ENCODE assay signal across 27 cellular contexts in the genomic region with DNA sequence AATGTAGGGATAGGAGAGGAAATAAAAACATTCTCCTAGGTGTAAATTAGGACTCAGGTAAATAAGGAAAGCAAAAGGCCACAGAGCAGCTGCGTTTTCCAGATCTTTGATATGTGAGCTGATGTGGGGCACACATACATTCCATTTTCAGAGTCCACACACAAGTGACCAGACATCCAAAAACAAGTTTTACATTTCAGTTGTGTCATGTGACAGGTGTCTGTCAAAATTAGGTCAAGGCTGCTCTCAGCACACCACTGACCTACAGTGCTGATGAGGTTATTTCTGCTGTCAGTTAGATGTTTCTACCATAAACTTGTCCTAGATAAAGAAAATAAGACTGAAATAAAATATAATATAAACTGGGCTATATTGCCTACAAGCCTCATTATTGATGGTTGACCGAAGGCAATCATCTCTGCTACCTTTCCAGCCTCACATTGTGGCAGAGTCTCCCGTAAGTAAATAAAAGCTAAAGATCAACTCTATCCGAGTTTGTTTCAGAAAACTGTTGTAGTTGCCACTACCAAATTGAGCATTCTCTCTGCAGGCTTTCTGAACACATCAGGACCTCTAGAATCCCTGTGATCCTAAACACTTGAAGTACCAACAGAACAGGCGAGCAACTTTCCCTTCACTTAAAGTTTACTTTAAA. TPM values are rescaled to one million over a fixed set of nuclear protein-coding genes. Genes with fewer than 3 reads are reported as not detected.
DNase-seq lines count a peak whose midpoint lies in the region; ATAC-seq, FAIRE-seq and TF ChIP-seq lines count a peak whose summit lies in the region.
"Had no signal": no experiment of that assay in that cellular context is flagged by ENCODE, and none has a peak within 500 bp of the region (broad histone marks: within the 10 kb centered on the region; RNA-seq: fewer than 3 reads in every experiment).

No MANE protein-coding gene starts in this region.

- H3K27ac ChIP-seq in liver (ENCODE audit: low read depth in 1 of 2, low read length in 2 of 2) = no peak overlapping the region
- no peak overlapping the region for H3K27ac ChIP-seq in HepG2 (ENCODE audit: extremely low read length, insufficient read depth, low read length)
- peak overlapping the region; percentile 67 for H3K27ac ChIP-seq in psoas muscle
- H3K27ac ChIP-seq: A549; BLaER1 treated with 17β-estradiol and CSF1 and Interleukin-3, amounts not matched to agents 10 nM and 100 nM; GM23248 had no signal

- H2AFZ ChIP-seq in HepG2 (ENCODE audit: low read length) = no peak overlapping the region
- H2AFZ ChIP-seq: GM23248 had no signal

- ATAC-seq in HepG2 (no peak), left lobe of liver (peak; percentile 67), psoas muscle (peak in 3 of 4 donors; percentile 49 to 98 (median 89))
- ATAC-seq: A549, GM12878 had no signal

- FAIRE-seq in HepG2 (lab: Jason Lieb, UNC) = no peak
- FAIRE-seq: A549, D721Med, GM12878, GM19239, H1 had no signal

- DNase-seq in HepG2 (ENCODE audit: low spot score) = no peak
- DNase-seq in left lobe of liver (ENCODE audit: low spot score) = no peak
- no peak for DNase-seq in psoas muscle
- no peak for DNase-seq in NAMALWA (ENCODE audit: low spot score)
- DNase-seq in OCI-M1 (lab: John Stamatoyannopoulos, UW) = no peak
- DNase-seq in nucleus accumbens (lab: John Stamatoyannopoulos, UW) = no peak
- DNase-seq: 8988T; ACHN; AML-193; BE2C; CD4-positive, alpha-beta T cell; CD8-positive, alpha-beta memory T cell; DMS 273 treated with DMSO at 0.1 percent for 48 hours; DMS79; EL; GDM1; GM23248; H7; HCEC 1CT had no signal

- H4K20me1 ChIP-seq in HepG2 (ENCODE audit: insufficient read depth, low read length) = no peaks in the 10 kb centered on the region
- H4K20me1 ChIP-seq: BLaER1 treated with 17β-estradiol and CSF1 and Interleukin-3, amounts not matched to agents 10 nM and 100 nM had no signal

- H3K4me2 ChIP-seq in HepG2 (ENCODE audit: low read depth, low read length) = no peak overlapping the region
- H3K4me2 ChIP-seq: A549; BLaER1 treated with 17β-estradiol and CSF1 and Interleukin-3, amounts not matched to agents 10 nM and 100 nM had no signal

- H3K4me1 ChIP-seq in liver (ENCODE audit: control insufficient read depth in 4 of 4, insufficient read depth in 4 of 4, low read length in 3 of 4) (peaks cover 0 to 7% (median 5%) of the 10 kb centered on the region in 4 donors), HepG2 (ENCODE audit: insufficient read depth, low read length) (no peaks in the 10 kb centered on the region), psoas muscle (peaks cover 20% of the 10 kb centered on the region)
- H3K4me1 ChIP-seq: A549; BE2C; BLaER1 treated with 17β-estradiol and CSF1 and Interleukin-3, amounts not matched to agents 10 nM and 100 nM had no signal

- TF ChIP-seq CTCF in liver (IDR thresholded peaks at IDR 0.05; ENCODE audit: low read depth, low read length, missing input control) (no peak), HepG2 (CRISPR knock-in tag; IDR thresholded peaks at IDR 0.05) (no peak), psoas muscle (IDR thresholded peaks at IDR 0.05) (no peak)

- H3K9ac ChIP-seq in liver (ENCODE audit: low read depth in 1 of 2, low read length in 2 of 2) = no peak overlapping the region
- no peak overlapping the region for H3K9ac ChIP-seq in HepG2 (ENCODE audit: insufficient read depth, low read depth, low read length)
- H3K9ac ChIP-seq: BLaER1 treated with 17β-estradiol and CSF1 and Interleukin-3, amounts not matched to agents 10 nM and 100 nM; GM23248 had no signal

- TF ChIP-seq RAD21 in liver (IDR thresholded peaks at IDR 0.05) (peak; percentile 15 to 27), HepG2 (CRISPR knock-in tag; IDR thresholded peaks at IDR 0.05) (no peak)

- no peaks in the 10 kb centered on the region for H3K79me2 ChIP-seq in HepG2 (ENCODE audit: insufficient read depth, low read length)

- H3K36me3 ChIP-seq in liver (ENCODE audit: control insufficient read depth in 4 of 4, insufficient read depth in 3 of 4, low read depth in 1 of 4, low read length in 3 of 4) = no peaks in the 10 kb centered on the region
- H3K36me3 ChIP-seq in HepG2 (replicated peaks in 1 of 2; ENCODE audit: control insufficient read depth in 1 of 2, insufficient read depth in 2 of 2, low read length in 2 of 2) = no peaks in the 10 kb centered on the region
- H3K36me3 ChIP-seq in psoas muscle (ENCODE audit: insufficient read depth in 1 of 2, low read depth in 1 of 2) = no peaks in the 10 kb centered on the region
- H3K36me3 ChIP-seq: BE2C; BLaER1 treated with 17β-estradiol and CSF1 and Interleukin-3, amounts not matched to agents 10 nM and 100 nM had no signal

- BruUV-seq in HepG2 (replicated peaks; lab: Mats Ljungman, UMichigan) = no TSS peak

- no peaks in the 10 kb centered on the region for H3K9me3 ChIP-seq in liver (ENCODE audit: control insufficient read depth in 4 of 4, low read length in 3 of 4)
- H3K9me3 ChIP-seq in HepG2 (ENCODE audit: low read length) = no peaks in the 10 kb centered on the region
- H3K9me3 ChIP-seq in psoas muscle = no peaks in the 10 kb centered on the region
- H3K9me3 ChIP-seq: A549, BE2C had no signal

- 47% methylated on average over 5 of the region's 5 CpGs for WGBS in liver
- WGBS in HepG2 (ENCODE audit: low lambda C conversion rate) = 3% methylated on average over 5 of the region's 5 CpGs
- WGBS in psoas muscle, 3 donors = 58 to 71% (median 64%) methylated on average over 5 of the region's 5 CpGs

- no peak for TF ChIP-seq POLR2A in HepG2 (IDR thresholded peaks at IDR 0.05; ENCODE audit: insufficient read depth in 1 of 2, low read depth in 2 of 2, low read length in 2 of 2)

- H3K4me3 ChIP-seq in liver (ENCODE audit: low read depth in 1 of 3, low read length in 3 of 3) (no peak overlapping the region), HepG2 (replicated peaks in 1 of 3; ENCODE audit: insufficient read depth in 1 of 3, low read depth in 2 of 3, low read length in 3 of 3) (no peak overlapping the region), psoas muscle (no peak overlapping the region)
- H3K4me3 ChIP-seq: A549; BLaER1 treated with 17β-estradiol and CSF1 and Interleukin-3, amounts not matched to agents 10 nM and 100 nM; GM12878; GM23248 had no signal

- CTCF ChIA-PET in HepG2 (lab: Yijun Ruan, JAX; ENCODE audit: low intra/inter-chr PET ratio, low total read pairs) = no interaction called here

- POLR2A ChIA-PET in HepG2 (lab: Yijun Ruan, JAX) = no interaction called here

- intact Hi-C loops in HepG2 (cut with micrococcal nuclease; ENCODE audit: unreplicated experiment) = no loop called here
- intact Hi-C loops in psoas muscle (cut with DNase I) = no loop called here

- TF ChIP-seq EP300 in HepG2 (IDR thresholded peaks at IDR 0.05; ENCODE audit: low read depth in 2 of 2, low read length in 2 of 2) (no peak), HepG2 (CRISPR knock-in tag; IDR thresholded peaks at IDR 0.05; ENCODE audit: borderline replicate concordance) (no peak)

- no peaks in the 10 kb centered on the region for H3K27me3 ChIP-seq in liver (ENCODE audit: control insufficient read depth in 4 of 4, insufficient read depth in 4 of 4, low read length in 3 of 4)
- H3K27me3 ChIP-seq in HepG2 (ENCODE audit: control insufficient read depth in 1 of 2, insufficient read depth in 2 of 2, low read length in 2 of 2) = peaks cover 0 to 5% of the 10 kb centered on the region in 2 experiments; a peak in 1 of 5 replicates
- no peaks in the 10 kb centered on the region for H3K27me3 ChIP-seq in psoas muscle (ENCODE audit: insufficient read depth in 3 of 3, low read length in 2 of 3)

- in situ Hi-C loops in HepG2 (cut with HindIII; ENCODE audit: extremely low pct_ligation_motif_present, low pct_unique_long_range_greater_than_20kb) = no loop called here

TF ChIP-seq in liver, 16 proteins besides CTCF, POLR2A, EP300 and RAD21 (continues in another document):
- TF ChIP-seq HNF4A (conservative IDR thresholded peaks at IDR 0.05) (peak; percentile 41 to 51), NR2F2 (IDR thresholded peaks at IDR 0.05) (no peak), SP1 (IDR thresholded peaks at IDR 0.05) (peak; percentile 43), FOXA2 (IDR thresholded peaks at IDR 0.05) (no peak), YY1 (IDR thresholded peaks at IDR 0.05) (peak; percentile 17), JUND (IDR thresholded peaks at IDR 0.05) (no peak), TAF1 (conservative IDR thresholded peaks at IDR 0.05) (no peak)

TF ChIP-seq in HepG2, 621 proteins besides CTCF, POLR2A, EP300 and RAD21 (continues in another document):
- no peak for TF ChIP-seq NR2F6 (IDR thresholded peaks at IDR 0.05)
- no peak for TF ChIP-seq NR2F6 (CRISPR knock-in tag; IDR thresholded peaks at IDR 0.05)
- TF ChIP-seq ESRRA (CRISPR knock-in tag; IDR thresholded peaks at IDR 0.05; ENCODE audit: low read depth) = no peak
- TF ChIP-seq TBP (CRISPR knock-in tag; IDR thresholded peaks at IDR 0.05) = no peak
- no peak for TF ChIP-seq FOXA3 (CRISPR knock-in tag; IDR thresholded peaks at IDR 0.05)
- no peak for TF ChIP-seq ZNF224 (CRISPR knock-in tag; IDR thresholded peaks at IDR 0.05)

RNA-seq across cellular contexts. Expression of a gene that starts 7.9 kb away (rescaled TPM):
- total RNA-seq in liver (1 to 10 TPM in 1 of 2 donors, under 1 TPM in 1; 0.79 to 1.5 TPM), HepG2 (2016; rRNA removed; fragmentation: Illumina TruSeq; extraction: Trizol) (not detected in 2 replicates), left lobe of liver (1.0 TPM), psoas muscle (1 to 10 TPM in 2 of 4 donors, under 1 TPM in 2; 0.67 to 5.9 (median 1.0) TPM)
- polyA plus RNA-seq in liver (under 1 TPM; 0.46 to 0.67 TPM), HepG2 (2011; rRNA removed) (not detected in 2 replicates), psoas muscle (1 to 10 TPM in 1 of 3 donors, under 1 TPM in 2; 0.29 to 1.1 (median 0.84) TPM)
- total RNA-seq in HepG2 (2016; cell fraction: cytosol; rRNA removed; fragmentation: Illumina TruSeq; extraction: Trizol; ENCODE audit: low read depth) = not detected in 2 replicates
- not detected in 2 replicates for total RNA-seq in HepG2 (2016; cell fraction: insoluble cytoplasmic fraction; rRNA removed; fragmentation: Illumina TruSeq; extraction: Trizol)
- total RNA-seq in HepG2 (2016; cell fraction: membrane; rRNA removed; fragmentation: Illumina TruSeq; extraction: Trizol) = not detected in 2 replicates
- not detected in 2 replicates for total RNA-seq in HepG2 (2016; cell fraction: nucleus; rRNA removed; fragmentation: Illumina TruSeq; extraction: Trizol)
- not detected in 2 replicates for polyA plus RNA-seq in HepG2 (2011; cell fraction: cytosol; rRNA removed)
- polyA plus RNA-seq in HepG2 (2011; cell fraction: nucleus; rRNA removed) = not detected in 2 replicates
- not detected in 2 replicates for polyA plus RNA-seq in HepG2 (2012)
- polyA plus RNA-seq in HepG2 (2016; cell fraction: cytosol; fragmentation: Illumina TruSeq; extraction: Trizol; ENCODE audit: low read depth) = not detected in 2 replicates
- not detected in 2 replicates for polyA plus RNA-seq in HepG2 (2016; cell fraction: insoluble cytoplasmic fraction; fragmentation: Illumina TruSeq; extraction: Trizol; ENCODE audit: low read depth)
- polyA plus RNA-seq in HepG2 (2016; cell fraction: membrane; fragmentation: Illumina TruSeq; extraction: Trizol; ENCODE audit: low read depth) = not detected in 2 replicates
- polyA plus RNA-seq in HepG2 (2016; cell fraction: nucleus; fragmentation: Illumina TruSeq; extraction: Trizol; ENCODE audit: insufficient read depth, low read depth) = not detected in 2 replicates
- polyA minus RNA-seq in HepG2 (2011; rRNA and poly(A)+ RNA removed; ENCODE audit: low replicate concordance) = not detected in 2 replicates
- not detected in 2 replicates for polyA minus RNA-seq in HepG2 (2011; cell fraction: cytosol; rRNA and poly(A)+ RNA removed)
- polyA minus RNA-seq in HepG2 (2011; cell fraction: nucleus; rRNA and poly(A)+ RNA removed) = not detected in 2 replicates
- total RNA-seq: CD4-positive, alpha-beta T cell; GM12878 had no signal
- polyA plus RNA-seq: CD14-positive monocyte; CD8-positive, alpha-beta memory T cell had no signal
